ENCODE assay signal across 1 cellular context in genomic region chr5:43193171-43193951, GRCh38.
TF ChIP-seq lines count a peak whose summit lies in the region.

No MANE protein-coding gene starts in this region.

TF ChIP-seq in HEK293, 187 proteins besides CTCF, POLR2A, EP300 and RAD21 (continued from another document and continues in another):
- TF ChIP-seq ZSCAN18 (tag by site-specific recombination; IDR thresholded peaks at IDR 0.05) (no peak; the same call in 1 of the 2 replicates), BCL11A (tag by site-specific recombination; IDR thresholded peaks at IDR 0.05; ENCODE audit: low read depth) (0 out of 2 replicates have a peak, but pooled peaks have one; percentile 74), ZNF677 (tag by site-specific recombination; IDR thresholded peaks at IDR 0.05) (no peak), ZXDB (tag by site-specific recombination; IDR thresholded peaks at IDR 0.05) (peak; percentile 53; the same call in 1 of the 2 replicates), ZFP37 (tag by site-specific recombination; IDR thresholded peaks at IDR 0.05) (0 out of 2 replicates have a peak, but pooled peaks have one; percentile 27), ZNF239 (tag by site-specific recombination; IDR thresholded peaks at IDR 0.05) (peak; percentile 56; the same call in 1 of the 2 replicates), ZNF416 (tag by site-specific recombination; IDR thresholded peaks at IDR 0.05) (no peak), ZBTB17 (tag by site-specific recombination; IDR thresholded peaks at IDR 0.05) (peak; percentile 100), ZNF530 (tag by site-specific recombination; IDR thresholded peaks at IDR 0.05; ENCODE audit: low read depth) (no peak), MYNN (tag by site-specific recombination; IDR thresholded peaks at IDR 0.05; ENCODE audit: borderline replicate concordance) (peak; percentile 100), HIC1 (tag by site-specific recombination; IDR thresholded peaks at IDR 0.05) (peak; percentile 58; the same call in 1 of the 2 replicates), KLF8 (tag by site-specific recombination; IDR thresholded peaks at IDR 0.05) (peak; percentile 74), ZNF76 (tag by site-specific recombination; IDR thresholded peaks at IDR 0.05; ENCODE audit: borderline replicate concordance, low read depth) (peak; percentile 57; the same call in 1 of the 2 replicates), ZNF341 (tag by site-specific recombination; IDR thresholded peaks at IDR 0.05; ENCODE audit: low read depth) (peak; percentile 75), ZBTB26 (tag by site-specific recombination; optimal IDR thresholded peaks at IDR 0.05) (no peak), ZSCAN23 (tag by site-specific recombination; IDR thresholded peaks at IDR 0.05) (peak; percentile 90; the same call in 1 of the 2 replicates), ZBTB20 (tag by site-specific recombination; IDR thresholded peaks at IDR 0.05) (peak; percentile 61), ZNF707 (tag by site-specific recombination; IDR thresholded peaks at IDR 0.05) (0 out of 2 replicates have a peak, but pooled peaks have one; percentile 58), ZNF747 (tag by site-specific recombination; IDR thresholded peaks at IDR 0.05) (no peak), KLF9 (tag by site-specific recombination; IDR thresholded peaks at IDR 0.05; ENCODE audit: low read depth) (peak; percentile 67), ZNF645 (tag by site-specific recombination; IDR thresholded peaks at IDR 0.05) (no peak), ZBTB21 (tag by site-specific recombination; IDR thresholded peaks at IDR 0.05) (0 out of 2 replicates have a peak, but pooled peaks have one; percentile 45), OSR2 (tag by site-specific recombination; IDR thresholded peaks at IDR 0.05) (peak; percentile 46; the same call in 1 of the 2 replicates), ZNF660 (tag by site-specific recombination; IDR thresholded peaks at IDR 0.05) (peak; percentile 25; the same call in 1 of the 2 replicates), ZNF529 (tag by site-specific recombination; IDR thresholded peaks at IDR 0.05; ENCODE audit: insufficient replicate concordance) (peak; percentile 92), ZNF585B (tag by site-specific recombination; IDR thresholded peaks at IDR 0.05) (no peak), PRDM1 (tag by site-specific recombination; IDR thresholded peaks at IDR 0.05) (peak; percentile 100), SCRT2 (tag by site-specific recombination; IDR thresholded peaks at IDR 0.05) (no peak), ZNF2 (tag by site-specific recombination; IDR thresholded peaks at IDR 0.05) (peak; percentile 77; the same call in 1 of the 2 replicates), ZNF398 (tag by site-specific recombination; IDR thresholded peaks at IDR 0.05) (peak; percentile 98), ZNF791 (tag by site-specific recombination; IDR thresholded peaks at IDR 0.05) (0 out of 2 replicates have a peak, but pooled peaks have one; percentile 10), ZNF221 (tag by site-specific recombination; IDR thresholded peaks at IDR 0.05; ENCODE audit: borderline replicate concordance) (no peak), PRDM2 (tag by site-specific recombination; IDR thresholded peaks at IDR 0.05; ENCODE audit: borderline replicate concordance) (no peak)
- TF ChIP-seq, protein P1, sequence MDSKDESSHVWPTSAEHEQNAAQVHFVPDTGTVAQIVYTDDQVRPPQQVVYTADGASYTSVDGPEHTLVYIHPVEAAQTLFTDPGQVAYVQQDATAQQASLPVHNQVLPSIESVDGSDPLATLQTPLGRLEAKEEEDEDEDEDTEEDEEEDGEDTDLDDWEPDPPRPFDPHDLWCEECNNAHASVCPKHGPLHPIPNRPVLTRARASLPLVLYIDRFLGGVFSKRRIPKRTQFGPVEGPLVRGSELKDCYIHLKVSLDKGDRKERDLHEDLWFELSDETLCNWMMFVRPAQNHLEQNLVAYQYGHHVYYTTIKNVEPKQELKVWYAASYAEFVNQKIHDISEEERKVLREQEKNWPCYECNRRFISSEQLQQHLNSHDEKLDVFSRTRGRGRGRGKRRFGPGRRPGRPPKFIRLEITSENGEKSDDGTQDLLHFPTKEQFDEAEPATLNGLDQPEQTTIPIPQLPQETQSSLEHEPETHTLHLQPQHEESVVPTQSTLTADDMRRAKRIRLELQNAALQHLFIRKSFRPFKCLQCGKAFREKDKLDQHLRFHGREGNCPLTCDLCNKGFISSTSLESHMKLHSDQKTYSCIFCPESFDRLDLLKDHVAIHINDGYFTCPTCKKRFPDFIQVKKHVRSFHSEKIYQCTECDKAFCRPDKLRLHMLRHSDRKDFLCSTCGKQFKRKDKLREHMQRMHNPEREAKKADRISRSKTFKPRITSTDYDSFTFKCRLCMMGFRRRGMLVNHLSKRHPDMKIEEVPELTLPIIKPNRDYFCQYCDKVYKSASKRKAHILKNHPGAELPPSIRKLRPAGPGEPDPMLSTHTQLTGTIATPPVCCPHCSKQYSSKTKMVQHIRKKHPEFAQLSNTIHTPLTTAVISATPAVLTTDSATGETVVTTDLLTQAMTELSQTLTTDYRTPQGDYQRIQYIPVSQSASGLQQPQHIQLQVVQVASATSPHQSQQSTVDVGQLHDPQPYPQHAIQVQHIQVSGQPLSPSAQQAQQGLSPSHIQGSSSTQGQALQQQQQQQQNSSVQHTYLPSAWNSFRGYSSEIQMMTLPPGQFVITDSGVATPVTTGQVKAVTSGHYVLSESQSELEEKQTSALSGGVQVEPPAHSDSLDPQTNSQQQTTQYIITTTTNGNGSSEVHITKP (tag by site-specific recombination; IDR thresholded peaks at IDR 0.05) = peak; percentile 75
- TF ChIP-seq, protein P2, sequence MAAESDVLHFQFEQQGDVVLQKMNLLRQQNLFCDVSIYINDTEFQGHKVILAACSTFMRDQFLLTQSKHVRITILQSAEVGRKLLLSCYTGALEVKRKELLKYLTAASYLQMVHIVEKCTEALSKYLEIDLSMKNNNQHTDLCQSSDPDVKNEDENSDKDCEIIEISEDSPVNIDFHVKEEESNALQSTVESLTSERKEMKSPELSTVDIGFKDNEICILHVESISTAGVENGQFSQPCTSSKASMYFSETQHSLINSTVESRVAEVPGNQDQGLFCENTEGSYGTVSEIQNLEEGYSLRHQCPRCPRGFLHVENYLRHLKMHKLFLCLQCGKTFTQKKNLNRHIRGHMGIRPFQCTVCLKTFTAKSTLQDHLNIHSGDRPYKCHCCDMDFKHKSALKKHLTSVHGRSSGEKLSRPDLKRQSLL (tag by site-specific recombination; IDR thresholded peaks at IDR 0.05) = no peak
- TF ChIP-seq, protein P3, sequence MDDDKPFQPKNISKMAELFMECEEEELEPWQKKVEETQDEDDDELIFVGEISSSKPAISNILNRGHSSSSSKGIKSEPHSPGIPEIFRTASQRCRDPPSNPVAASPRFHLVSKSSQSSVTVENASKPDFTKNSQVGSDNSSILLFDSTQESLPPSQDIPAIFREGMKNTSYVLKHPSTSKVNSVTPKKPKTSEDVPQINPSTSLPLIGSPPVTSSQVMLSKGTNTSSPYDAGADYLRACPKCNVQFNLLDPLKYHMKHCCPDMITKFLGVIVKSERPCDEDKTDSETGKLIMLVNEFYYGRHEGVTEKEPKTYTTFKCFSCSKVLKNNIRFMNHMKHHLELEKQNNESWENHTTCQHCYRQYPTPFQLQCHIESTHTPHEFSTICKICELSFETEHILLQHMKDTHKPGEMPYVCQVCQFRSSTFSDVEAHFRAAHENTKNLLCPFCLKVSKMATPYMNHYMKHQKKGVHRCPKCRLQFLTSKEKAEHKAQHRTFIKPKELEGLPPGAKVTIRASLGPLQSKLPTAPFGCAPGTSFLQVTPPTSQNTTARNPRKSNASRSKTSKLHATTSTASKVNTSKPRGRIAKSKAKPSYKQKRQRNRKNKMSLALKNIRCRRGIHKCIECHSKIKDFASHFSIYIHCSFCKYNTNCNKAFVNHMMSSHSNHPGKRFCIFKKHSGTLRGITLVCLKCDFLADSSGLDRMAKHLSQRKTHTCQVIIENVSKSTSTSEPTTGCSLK (tag by site-specific recombination; IDR thresholded peaks at IDR 0.05) = no peak
